8 cellular contexts compared by ENCODE assay signal in the genomic region with DNA sequence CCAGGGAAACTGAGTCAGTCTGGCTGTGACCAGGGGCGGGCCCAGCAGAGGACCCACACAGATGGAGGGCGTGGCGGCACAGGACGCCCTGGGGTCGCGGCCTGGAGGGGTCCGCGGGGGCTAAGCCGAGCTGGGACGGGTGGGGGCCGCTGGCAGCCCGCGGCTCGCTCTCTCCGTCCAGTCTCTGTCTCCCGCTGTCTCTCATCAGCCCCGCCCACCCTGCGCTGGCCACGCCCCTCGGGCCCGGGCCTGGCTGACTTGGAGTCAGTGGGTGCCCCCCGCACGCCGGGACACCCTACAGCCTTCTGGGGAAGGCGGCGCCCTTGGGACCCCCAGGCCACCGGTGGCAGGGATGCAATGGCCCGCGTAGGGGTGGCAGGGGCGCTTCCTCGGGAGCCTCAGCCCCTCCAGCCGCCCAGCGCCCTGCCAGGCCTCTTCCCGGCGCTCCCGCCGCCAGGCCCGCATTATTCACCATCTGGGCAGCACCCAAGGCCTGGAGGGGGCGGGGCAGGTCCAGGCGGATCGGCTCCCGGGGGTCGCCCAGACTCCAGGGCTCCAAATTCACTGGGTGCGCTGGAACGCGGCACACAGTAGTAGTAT. TPM values are rescaled to one million over a fixed set of nuclear protein-coding genes. Genes with fewer than 3 reads are reported as not detected.
DNase-seq lines count a peak whose midpoint lies in the region; ATAC-seq and TF ChIP-seq lines count a peak whose summit lies in the region.

TBXA2R (minus strand) TSS at position 186 of the 600 bp plus-strand sequence. CDS start 6,241 bp downstream, outside the sequence.

- no peaks in the 10 kb centered on the region for H3K36me3 Mint-ChIP-seq in activated naive CD4-positive, alpha-beta T cell treated with anti-CD3 and anti-CD28 coated beads, Interleukin-2, amount 50 U/mL, for 72 hours

- H3K36me3 ChIP-seq in prostate gland, result peaks cover 0 to 7% of the 10 kb centered on the region in 2 donors
- peaks cover 0 to 12% of the 10 kb centered on the region in 2 donors for H3K36me3 ChIP-seq in vagina

- H3K27ac ChIP-seq in prostate gland, result peak within 1 kb of the TSS; percentile 46 to 51
- peak within 1 kb of the TSS; percentile 80 for H3K27ac ChIP-seq in vagina

- H3K9me3 ChIP-seq in prostate gland (no peaks in the 10 kb centered on the region), vagina (no peaks in the 10 kb centered on the region)

- peak within 1 kb of the TSS; percentile 30 to 35 for H3K4me3 ChIP-seq in prostate gland
- H3K4me3 ChIP-seq in vagina, result peak within 1 kb of the TSS; percentile 49 to 62

- TF ChIP-seq POLR2A in prostate gland (IDR thresholded peaks at IDR 0.05) (peak; percentile 19), vagina (IDR thresholded peaks at IDR 0.05) (peak in 1 of 2 donors; percentile 35)

- H3K9me3 Mint-ChIP-seq in activated naive CD4-positive, alpha-beta T cell treated with anti-CD3 and anti-CD28 coated beads, Interleukin-2, amount 50 U/mL, for 72 hours, result no peaks in the 10 kb centered on the region

- no peaks in the 10 kb centered on the region for H3K27me3 ChIP-seq in prostate gland (replicated peaks; ENCODE audit: insufficient read depth)
- H3K27me3 ChIP-seq in vagina, result no peaks in the 10 kb centered on the region

- TF ChIP-seq CTCF in prostate gland (IDR thresholded peaks at IDR 0.05) (no peak), vagina (IDR thresholded peaks at IDR 0.05) (no peak)

- H3K4me1 ChIP-seq in prostate gland (replicated peaks), result peaks cover 10% of the 10 kb centered on the region
- H3K4me1 ChIP-seq in vagina, result peaks cover 55% of the 10 kb centered on the region

- 3% methylated on average over 8 of the region's 46 CpGs for WGBS in prostate gland

- intact Hi-C loops in Right ventricle myocardium inferior (cut with DNase I) (no loop called here), prostate gland (cut with DNase I) (no loop called here), vagina (cut with DNase I) (no loop called here)

- peak; percentile 40 for DNase-seq in GM04504 (ENCODE audit: low read depth)
- DNase-seq in NCI-H69 (lab: John Stamatoyannopoulos, UW), result peak; percentile 73
- peak in 1 of 2 donors; percentile 81 for DNase-seq in activated naive CD4-positive, alpha-beta T cell treated with anti-CD3 and anti-CD28 coated beads, Interleukin-2, amount 50 U/mL, for 72 hours (ENCODE audit: low spot score in 2 of 2)
- DNase-seq in Right ventricle myocardium inferior (ENCODE audit: missing footprints), result peak; percentile 87
- peak; percentile 33 for DNase-seq in prostate gland (ENCODE audit: low spot score)
- DNase-seq in vagina (ENCODE audit: extremely low spot score in 2 of 2), result no peak
- no peak for DNase-seq in cerebellum (ENCODE audit: low spot score)
- no peak for DNase-seq in kidney glomerular epithelial cell (lab: John Stamatoyannopoulos, UW)

- peak; percentile 56 to 76 for ATAC-seq in activated naive CD4-positive, alpha-beta T cell treated with anti-CD3 and anti-CD28 coated beads, Interleukin-2, amount 50 U/mL, for 72 hours
- peak; percentile 73 for ATAC-seq in Right ventricle myocardium inferior

- H3K27ac Mint-ChIP-seq in activated naive CD4-positive, alpha-beta T cell treated with anti-CD3 and anti-CD28 coated beads, Interleukin-2, amount 50 U/mL, for 72 hours, result no peak within 1 kb of the TSS

RNA-seq across cellular contexts. Expression of gene TBXA2R, which starts in this region (rescaled TPM):
- total RNA-seq in activated naive CD4-positive, alpha-beta T cell treated with anti-CD3 and anti-CD28 coated beads, Interleukin-2, amount 50 U/mL, for 72 hours, result 1 to 10 TPM; 1.3 to 1.8 TPM
- total RNA-seq in Right ventricle myocardium inferior, result 4.1 TPM
- total RNA-seq in prostate gland, result 1 to 10 TPM; 1.1 to 4.0 TPM
- 1.7 TPM for total RNA-seq in vagina
- total RNA-seq in cerebellum, result 0.45 TPM

Comparison
In these comparisons a context has a peak if more than half of its experiments do, and no peak if none do; other contexts are left out.
1. DNase-seq: peak in GM04504 (single experiment), NCI-H69 (single experiment), Right ventricle myocardium inferior (single experiment) and prostate gland (single experiment); none in vagina (0 of 2), cerebellum (single experiment) and kidney glomerular epithelial cell (single experiment).